Comparison of ENCODE assay signal across 11 cellular contexts in genomic region chr4:61201562-61202099, GRCh38. TPM values are rescaled to one million over a fixed set of nuclear protein-coding genes. Genes with fewer than 3 reads are reported as not detected.
DNase-seq lines count a peak whose midpoint lies in the region; ATAC-seq and TF ChIP-seq lines count a peak whose summit lies in the region.
"Had no signal": no experiment of that assay in that cellular context is flagged by ENCODE, and none has a peak within 500 bp of the region (broad histone marks: within the 10 kb centered on the region; RNA-seq: fewer than 3 reads in every experiment).

No MANE protein-coding gene starts in this region.

- peak overlapping the region; percentile 100 for H3K4me3 Mint-ChIP-seq in chondrocyte (ENCODE audit: unreplicated experiment)
- H3K4me3 Mint-ChIP-seq: B cell had no signal

- H3K4me1 Mint-ChIP-seq in chondrocyte (ENCODE audit: low read depth) = peaks cover 35% of the 10 kb centered on the region

- peaks cover 0 to 5% (median 0%) of the 10 kb centered on the region in 4 donors for H3K4me1 ChIP-seq in right lobe of liver
- H3K4me1 ChIP-seq in transverse colon = peaks cover 0 to 4% (median 1%) of the 10 kb centered on the region in 4 donors

- intact Hi-C loops in right lobe of liver (cut with DNase I) = no loop called here
- intact Hi-C loops in transverse colon (cut with DNase I; ENCODE audit: low total_unique reads) = no loop called here

- H3K27me3 ChIP-seq in right lobe of liver (peaks cover 0 to 7% of the 10 kb centered on the region in 2 donors), transverse colon (peaks cover 58% of the 10 kb centered on the region)

- H3K27me3 Mint-ChIP-seq in chondrocyte (ENCODE audit: low read depth) = peaks cover 13% of the 10 kb centered on the region

- H3K27ac ChIP-seq in right lobe of liver = no peak overlapping the region
- peak overlapping the region; percentile 35 to 70 (median 62) for H3K27ac ChIP-seq in transverse colon

- TF ChIP-seq EP300 in transverse colon (IDR thresholded peaks at IDR 0.05; ENCODE audit: low read depth) = no peak

- H3K36me3 Mint-ChIP-seq in chondrocyte (ENCODE audit: low read depth) = peaks cover 1% of the 10 kb centered on the region

- 3% methylated on average over 23 of the region's 39 CpGs for WGBS in right lobe of liver (ENCODE audit: insufficient coverage, low coverage, low lambda C conversion rate, missing lambda C conversion rate)
- 6% methylated on average over 30 of the region's 39 CpGs; no CpG with 5 or more reads in 1 of the 2 donors for WGBS in transverse colon (ENCODE audit: low coverage in 1 of 2), 2 donors

- DNase-seq in NCI-H748 (lab: John Stamatoyannopoulos, UW; ENCODE audit: unreplicated experiment) (peak; percentile 69), NCI-H748 treated with DMSO at 0.1 percent for 48 hours (lab: John Stamatoyannopoulos, UW) (no peak), chondrocyte (ENCODE audit: low spot score) (no peak), right lobe of liver (peak in 1 of 3 donors; percentile 16), transverse colon (no peak), NCI-H2196 (lab: John Stamatoyannopoulos, UW; ENCODE audit: unreplicated experiment) (no peak), KG1 (lab: John Stamatoyannopoulos, UW) (no peak)

- H3K4me3 ChIP-seq in right lobe of liver = peak overlapping the region; percentile 5 to 42 (median 23)
- peak overlapping the region; percentile 24 to 59 (median 36) for H3K4me3 ChIP-seq in transverse colon

- TF ChIP-seq POLR2A in right lobe of liver (IDR thresholded peaks at IDR 0.05) (no peak), transverse colon (IDR thresholded peaks at IDR 0.05) (no peak)

- in situ Hi-C loops in transverse colon (cut with MboI; ENCODE audit: low pct_ligation_motif_present in 1 of 4, low pct_unique_long_range_greater_than_20kb in 1 of 4, low sequenced_read_pairs in 3 of 4) = no loop called here

- H3K36me3 ChIP-seq in right lobe of liver (no peaks in the 10 kb centered on the region), transverse colon (no peaks in the 10 kb centered on the region)

- H3K9me3 Mint-ChIP-seq in chondrocyte (ENCODE audit: low read depth) = no peaks in the 10 kb centered on the region

- ATAC-seq in right lobe of liver (peak in 1 of 4 donors; percentile 24), HG03354 (IDR thresholded peaks at IDR 0.05; ENCODE audit: poor library complexity, severe bottlenecking, unreplicated experiment) (no peak)
- ATAC-seq: HCT116 had no signal

- H3K9me3 ChIP-seq in right lobe of liver (no peaks in the 10 kb centered on the region), transverse colon (no peaks in the 10 kb centered on the region)

- no peak for TF ChIP-seq CTCF in chondrocyte (IDR thresholded peaks at IDR 0.05)
- TF ChIP-seq CTCF in right lobe of liver (IDR thresholded peaks at IDR 0.05) = no peak
- TF ChIP-seq CTCF in transverse colon (IDR thresholded peaks at IDR 0.05) = no peak

- peak overlapping the region; percentile 27 for H3K27ac Mint-ChIP-seq in chondrocyte (ENCODE audit: unreplicated experiment)
- H3K27ac Mint-ChIP-seq: B cell had no signal

RNA-seq across cellular contexts. Expression of gene ADGRL3, which starts 1.5 kb away (rescaled TPM):
- total RNA-seq in chondrocyte = 10.0 to 19.6 TPM (median 11.6 TPM) in 3 replicates
- total RNA-seq in right lobe of liver = 1 to 10 TPM in 2 of 6 experiments, under 1 TPM in 4; 0.06 to 1.1 (median 0.35) TPM
- 1 to 10 TPM; 2.2 to 10.0 (median 4.6) TPM for total RNA-seq in transverse colon
- total RNA-seq: B cell; T-helper 1 cell treated with Interleukin-12 subunit alpha and Interleukin-12 subunit beta and Interleukin-4 antibody, amounts not matched to agents 30 ng/mL and 1 ng/mL, for 36 hours had no signal

Comparison
In these comparisons a context has a peak if more than half of its experiments do, and no peak if none do; other contexts are left out.
1. H3K27ac ChIP-seq: peak in transverse colon (4 of 4); none in right lobe of liver (0 of 3).